28 cellular contexts compared by ENCODE assay signal in genomic region chr5:100823812-100824211, GRCh38.
"Had no signal": no experiment of that assay in that cellular context is flagged by ENCODE, and none has a peak within 500 bp of the region (broad histone marks: within the 10 kb centered on the region; RNA-seq: fewer than 3 reads in every experiment).

No MANE protein-coding gene starts in this region.

- H3K27me3 Mint-ChIP-seq: activated naive CD4-positive, alpha-beta T cell treated with anti-CD3 and anti-CD28 coated beads, Interleukin-2, amount 50 U/mL, for 24 hours had no signal

- H3K36me3 ChIP-seq: ascending aorta, SJSA1 had no signal

- H3K9me3 Mint-ChIP-seq: activated naive CD4-positive, alpha-beta T cell treated with anti-CD3 and anti-CD28 coated beads, Interleukin-2, amount 50 U/mL, for 24 hours; WTC11 had no signal

- H3K27ac Mint-ChIP-seq: activated CD8-positive, alpha-beta T cell treated with anti-CD3 and anti-CD28 coated beads, Interleukin-2, amount 10 ng/mL, durations not matched to agents 7 days and 5 days; activated naive CD4-positive, alpha-beta T cell treated with anti-CD3 and anti-CD28 coated beads, Interleukin-2, amount 50 U/mL, for 24 hours; WTC11 had no signal

- H3K4me3 ChIP-seq: ascending aorta, body of pancreas, SJSA1 had no signal

- ATAC-seq: activated CD8-positive, alpha-beta T cell treated with anti-CD3 and anti-CD28 coated beads, Interleukin-2, amount 10 ng/mL, durations not matched to agents 7 days and 5 days; body of pancreas; SK-N-SH treated with all-trans-retinoic acid at 6 μM for 48 hours; WTC11 had no signal

- H3K36me3 Mint-ChIP-seq: WTC11 had no signal

- H3K4me3 Mint-ChIP-seq: activated CD8-positive, alpha-beta T cell treated with anti-CD3 and anti-CD28 coated beads, Interleukin-2, amount 10 ng/mL, durations not matched to agents 7 days and 5 days; activated naive CD4-positive, alpha-beta T cell treated with anti-CD3 and anti-CD28 coated beads, Interleukin-2, amount 50 U/mL, for 24 hours; WTC11 had no signal

- DNase-seq: activated CD4-positive, alpha-beta T cell treated with anti-CD3 and anti-CD28 coated beads for 48 hours; activated CD4-positive, alpha-beta T cell treated with anti-CD3 and anti-CD28 coated beads, Interleukin-2, amount 50 U/mL, for 4 hours; activated CD4-positive, CD25-positive, alpha-beta regulatory T cell treated with anti-CD3 and anti-CD28 coated beads, Interleukin-2, amount 50 U/mL, for 72 hours; activated CD8-positive, alpha-beta memory T cell treated with anti-CD3 and anti-CD28 coated beads, Interleukin-2, amount 50 U/mL, for 48 hours; activated CD8-positive, alpha-beta T cell treated with anti-CD3 and anti-CD28 coated beads, Interleukin-2, amount 10 ng/mL, durations not matched to agents 7 days and 5 days; activated effector memory CD4-positive, alpha-beta T cell treated with Interleukin-2 at 50 U/mL for 16 hours; activated naive CD4-positive, alpha-beta T cell; activated T-cell treated with anti-CD3 and anti-CD28 coated beads, Interleukin-2, amount 50 U/mL, for 48 hours; body of pancreas; central memory CD4-positive, alpha-beta T cell; KBM-7; NCI-H1048; NCI-H146; NCI-H1930; NCI-H2171; NCI-H2227 treated with DMSO at 0.1 percent for 48 hours; NCI-H446 treated with DMSO at 0.1 percent for 48 hours; NCI-H526 treated with DMSO at 0.1 percent for 48 hours; NCI-H82; SHP77; SW 1271 had no signal

- H3K27me3 ChIP-seq: ascending aorta, body of pancreas, SJSA1 had no signal

- FAIRE-seq: bronchial epithelial cell, RCC 7860 had no signal

- H3K4me1 ChIP-seq: ascending aorta, body of pancreas had no signal

- H3K27ac ChIP-seq: ascending aorta, body of pancreas, SJSA1 had no signal

- H3K9me3 ChIP-seq: ascending aorta, body of pancreas, SJSA1 had no signal
